ENCODE assay signal across 8 cellular contexts in genomic region chr13:25005050-25005497, GRCh38.
DNase-seq lines count a peak whose midpoint lies in the region; ATAC-seq and TF ChIP-seq lines count a peak whose summit lies in the region.
"Not testable (repeated sequence)": the region's sequence is repeated elsewhere in the genome, so short reads cannot be mapped to it uniquely, and the experiment has no call there.

No MANE protein-coding gene starts in this region.

- H3K4me1 Mint-ChIP-seq in CD8-positive, alpha-beta T cell (ENCODE audit: low read depth); activated naive CD4-positive, alpha-beta T cell treated with anti-CD3 and anti-CD28 coated beads, Interleukin-2, amount 10 ng/mL, durations not matched to agents 7 days and 5 days; stimulated activated memory B cell treated with anti-CD40 and anti-IgM and Interleukin-4, amounts not matched to agents 10 μg/mL and 1 μg/mL and 100 μg/mL, for 72 hours: not testable (repeated sequence)

- H3K4me3 ChIP-seq in CD8-positive, alpha-beta T cell (ENCODE audit: low read depth, low read length); right lobe of liver: not testable (repeated sequence)
- H3K4me3 ChIP-seq in OCI-LY3 (ENCODE audit: low read length) (peak overlapping the region; percentile 36), fibroblast of lung (replicated peaks in 1 of 4; ENCODE audit: control extremely low read depth in 1 of 4, insufficient read depth in 1 of 4, low read depth in 3 of 4, low read length in 4 of 4) (peak overlapping the region in 1 of 4 experiments; percentile 31)

- POLR2A ChIA-PET in CD8-positive, alpha-beta T cell (lab: Charles Lee) = not testable (repeated sequence)

- not testable (repeated sequence) for H2AFZ ChIP-seq in OCI-LY3 (ENCODE audit: low read depth, low read length); fibroblast of lung (ENCODE audit: low read length)

- not testable (repeated sequence) for H3K4me3 Mint-ChIP-seq in CD8-positive, alpha-beta T cell; activated naive CD4-positive, alpha-beta T cell treated with anti-CD3 and anti-CD28 coated beads, Interleukin-2, amount 10 ng/mL, durations not matched to agents 7 days and 5 days
- peak overlapping the region; percentile 40 for H3K4me3 Mint-ChIP-seq in stimulated activated memory B cell treated with anti-CD40 and anti-IgM and Interleukin-4, amounts not matched to agents 10 μg/mL and 1 μg/mL and 100 μg/mL, for 72 hours

- H3K4me2 ChIP-seq in OCI-LY3 (ENCODE audit: low read length) (peak overlapping the region; percentile 42), fibroblast of lung (ENCODE audit: extremely low read depth, insufficient read depth, low read length) (peak overlapping the region; percentile 44)

- H3K36me3 ChIP-seq in CD8-positive, alpha-beta T cell (ENCODE audit: insufficient read depth, low read length); OCI-LY3 (replicated peaks; ENCODE audit: low read depth, low read length); fibroblast of lung (ENCODE audit: control insufficient read depth, insufficient read depth, low read length); right lobe of liver: not testable (repeated sequence)

- H3K27me3 ChIP-seq in CD8-positive, alpha-beta T cell (ENCODE audit: insufficient read depth, low read length); fibroblast of lung (ENCODE audit: control insufficient read depth, insufficient read depth, low read length); right lobe of liver: not testable (repeated sequence)
- peaks cover 19% of the 10 kb centered on the region for H3K27me3 ChIP-seq in OCI-LY3 (ENCODE audit: low read depth, low read length)

- TF ChIP-seq POLR2A in right lobe of liver (IDR thresholded peaks at IDR 0.05) = not testable (repeated sequence)

- 0% methylated on average over 4 of the region's 5 CpGs for WGBS in right lobe of liver (ENCODE audit: insufficient coverage, low coverage, low lambda C conversion rate, missing lambda C conversion rate)

- H4K20me1 ChIP-seq in OCI-LY3 (ENCODE audit: insufficient read depth, low read length); fibroblast of lung (ENCODE audit: control insufficient read depth, extremely low read depth, insufficient read depth, low read length): not testable (repeated sequence)

- TF ChIP-seq CTCF in CD8-positive, alpha-beta T cell (IDR thresholded peaks at IDR 0.05) = not testable (repeated sequence)
- TF ChIP-seq CTCF in OCI-LY3 (IDR thresholded peaks at IDR 0.05; ENCODE audit: low read depth, low read length) = peak; percentile 63
- TF ChIP-seq CTCF in fibroblast of lung (conservative IDR thresholded peaks at IDR 0.05 in 1 of 2, IDR thresholded peaks at IDR 0.05 in 1 of 2; ENCODE audit: low read depth in 1 of 2, low read length in 2 of 2) = peak in 1 of 2 donors; percentile 51
- TF ChIP-seq CTCF in right lobe of liver (IDR thresholded peaks at IDR 0.05) = peak in 3 of 4 donors; percentile 14 to 38 (median 29)

- H3K27ac Mint-ChIP-seq in CD8-positive, alpha-beta T cell; activated naive CD4-positive, alpha-beta T cell treated with anti-CD3 and anti-CD28 coated beads, Interleukin-2, amount 10 ng/mL, durations not matched to agents 7 days and 5 days; stimulated activated memory B cell treated with anti-CD40 and anti-IgM and Interleukin-4, amounts not matched to agents 10 μg/mL and 1 μg/mL and 100 μg/mL, for 72 hours: not testable (repeated sequence)

- peaks cover 42% of the 10 kb centered on the region for H3K27me3 Mint-ChIP-seq in CD8-positive, alpha-beta T cell (ENCODE audit: low read depth)
- H3K27me3 Mint-ChIP-seq in activated naive CD4-positive, alpha-beta T cell treated with anti-CD3 and anti-CD28 coated beads, Interleukin-2, amount 10 ng/mL, durations not matched to agents 7 days and 5 days = peaks cover 54% of the 10 kb centered on the region
- H3K27me3 Mint-ChIP-seq in stimulated activated memory B cell treated with anti-CD40 and anti-IgM and Interleukin-4, amounts not matched to agents 10 μg/mL and 1 μg/mL and 100 μg/mL, for 72 hours = peaks cover 45% of the 10 kb centered on the region

- not testable (repeated sequence) for H3K4me1 ChIP-seq in CD8-positive, alpha-beta T cell (ENCODE audit: insufficient read depth, low read length); OCI-LY3 (ENCODE audit: low read length); fibroblast of lung (ENCODE audit: control insufficient read depth, extremely low read depth, insufficient read depth, low read length); right lobe of liver

- CTCF ChIA-PET in CD8-positive, alpha-beta T cell (lab: Charles Lee) = interaction anchor here (1.2 kb wide), 1 partner anchor 32 kb away, joined by 4 read pairs; no protein-coding TSS in a partner anchor
- CTCF ChIA-PET in activated naive CD4-positive, alpha-beta T cell treated with anti-CD3 and anti-CD28 coated beads, Interleukin-2, amount 10 ng/mL, durations not matched to agents 7 days and 5 days (lab: Charles Lee) = interaction anchor here (0.6 to 2.2 kb wide), 12 partner anchors 9 to 369 kb away, joined by 3 to 12 read pairs (median 4); no protein-coding TSS in a partner anchor

- H3K79me2 ChIP-seq in OCI-LY3 (ENCODE audit: low read length); fibroblast of lung (ENCODE audit: control insufficient read depth, insufficient read depth, low read length): not testable (repeated sequence)

- DNase-seq in CD8-positive, alpha-beta T cell; right lobe of liver: not testable (repeated sequence)
- DNase-seq in LHCN-M2 (ENCODE audit: low read depth) (peak; percentile 26), fibroblast of lung (ENCODE audit: low read depth in 2 of 2) (peak; percentile 9 to 58)
- peak; percentile 34 for DNase-seq in activated naive CD4-positive, alpha-beta T cell treated with anti-CD3 and anti-CD28 coated beads, Interleukin-2, amount 10 ng/mL, durations not matched to agents 7 days and 5 days

- H3K36me3 Mint-ChIP-seq in CD8-positive, alpha-beta T cell; activated naive CD4-positive, alpha-beta T cell treated with anti-CD3 and anti-CD28 coated beads, Interleukin-2, amount 10 ng/mL, durations not matched to agents 7 days and 5 days; stimulated activated memory B cell treated with anti-CD40 and anti-IgM and Interleukin-4, amounts not matched to agents 10 μg/mL and 1 μg/mL and 100 μg/mL, for 72 hours: not testable (repeated sequence)

- not testable (repeated sequence) for H3K9me3 Mint-ChIP-seq in CD8-positive, alpha-beta T cell; activated naive CD4-positive, alpha-beta T cell treated with anti-CD3 and anti-CD28 coated beads, Interleukin-2, amount 10 ng/mL, durations not matched to agents 7 days and 5 days; stimulated activated memory B cell treated with anti-CD40 and anti-IgM and Interleukin-4, amounts not matched to agents 10 μg/mL and 1 μg/mL and 100 μg/mL, for 72 hours

- H3K27ac ChIP-seq in CD8-positive, alpha-beta T cell (ENCODE audit: low read depth, low read length); OCI-LY3 (ENCODE audit: low read length); fibroblast of lung (ENCODE audit: insufficient read depth, low read length); right lobe of liver: not testable (repeated sequence)

- not testable (repeated sequence) for H3K9ac ChIP-seq in OCI-LY3 (ENCODE audit: low read length); fibroblast of lung (ENCODE audit: insufficient read depth, low read length)

- intact Hi-C loops in CD8-positive, alpha-beta T cell (cut with DNase I, micrococcal nuclease) = loop anchor here in 1 of 2 experiments (1.0 to 2.0 kb wide), 2 partner anchors 32 to 370 kb away; no protein-coding TSS in a partner anchor
- intact Hi-C loops in right lobe of liver (cut with DNase I) = not testable (repeated sequence)

- H3K9me3 ChIP-seq in CD8-positive, alpha-beta T cell (ENCODE audit: low read length); OCI-LY3 (ENCODE audit: insufficient read depth, low read length); fibroblast of lung (ENCODE audit: control insufficient read depth, insufficient read depth, low read depth, low read length); right lobe of liver: not testable (repeated sequence)

- ATAC-seq in CD8-positive, alpha-beta T cell = peak; percentile 62
- ATAC-seq in GM21515 (IDR thresholded peaks at IDR 0.05; ENCODE audit: unreplicated experiment) (peak; percentile 61), right lobe of liver (peak; percentile 89 to 96 (median 94))
- ATAC-seq in stimulated activated memory B cell treated with anti-CD40 and anti-IgM and Interleukin-4, amounts not matched to agents 10 μg/mL and 1 μg/mL and 100 μg/mL, for 72 hours = peak; percentile 75
